In genomic region chr14:59771577-59771976, GRCh38 we compare ENCODE assay signal across 15 cellular contexts.
DNase-seq lines count a peak whose midpoint lies in the region; ATAC-seq, FAIRE-seq and TF ChIP-seq lines count a peak whose summit lies in the region.
"Had no signal": no experiment of that assay in that cellular context is flagged by ENCODE, and none has a peak within 500 bp of the region (broad histone marks: within the 10 kb centered on the region; RNA-seq: fewer than 3 reads in every experiment).

No MANE protein-coding gene starts in this region.

- H3K9ac ChIP-seq in IMR-90 (ENCODE audit: low read depth, low read length) (no peak overlapping the region), endothelial cell of umbilical vein (replicated peaks; ENCODE audit: extremely low read depth, insufficient read depth, low read length) (peak overlapping the region; percentile 87), MM.1S (ENCODE audit: low read length) (no peak overlapping the region)

- dilution Hi-C loops in IMR-90 (cut with HindIII; ENCODE audit: low sequenced_read_pairs, unreplicated experiment) (no loop called here), endothelial cell of umbilical vein (cut with MboI; ENCODE audit: extremely low pct_ligation_motif_present, low sequenced_read_pairs) (no loop called here)

- POLR2A ChIA-PET in IMR-90 (lab: Charles Lee; ENCODE audit: unreplicated experiment) (no interaction called here), endothelial cell of umbilical vein (lab: Charles Lee) (interaction anchor here (0.7 kb wide), 1 partner anchor 907 kb away, joined by 3 read pairs; no protein-coding TSS in a partner anchor)

- no peak overlapping the region for H3K4ac ChIP-seq in IMR-90 (ENCODE audit: low read depth, low read length)

- H3K4me2 ChIP-seq in IMR-90 (ENCODE audit: low read depth, low read length) (no peak overlapping the region), endothelial cell of umbilical vein (ENCODE audit: insufficient read depth, low read length) (peak overlapping the region; percentile 97), MM.1S (ENCODE audit: low read depth, low read length) (no peak overlapping the region)

- CTCF ChIA-PET in IMR-90 (lab: Yijun Ruan, JAX), result interaction anchor here (1.0 kb wide), 1 partner anchor 15 kb away, joined by 5 read pairs; no protein-coding TSS in a partner anchor
- CTCF ChIA-PET in endothelial cell of umbilical vein (lab: Charles Lee), result interaction anchor here (1.1 to 1.9 kb wide), 3 partner anchors 11 to 195 kb away, joined by 3 to 5 read pairs (median 3); no protein-coding TSS in a partner anchor

- H2BK15ac ChIP-seq in IMR-90 (ENCODE audit: low read depth, low read length), result no peak overlapping the region

- peak; percentile 83 for FAIRE-seq in endothelial cell of umbilical vein (lab: Jason Lieb, UNC)
- FAIRE-seq: G401.6, GM18507 had no signal

- no peak overlapping the region for H2BK20ac ChIP-seq in IMR-90 (ENCODE audit: low read depth, low read length)

- H2AK5ac ChIP-seq in IMR-90 (ENCODE audit: low read depth, low read length), result no peak overlapping the region

- H3K27me3 ChIP-seq in IMR-90 (ENCODE audit: control insufficient read depth, insufficient read depth, low read length), result no peaks in the 10 kb centered on the region
- peaks cover 0 to 25% of the 10 kb centered on the region in 2 experiments for H3K27me3 ChIP-seq in endothelial cell of umbilical vein (ENCODE audit: control insufficient read depth in 2 of 2, insufficient read depth in 2 of 2, low read length in 2 of 2)
- no peaks in the 10 kb centered on the region for H3K27me3 ChIP-seq in MM.1S (replicated peaks; ENCODE audit: insufficient read depth, low read length)
- H3K27me3 ChIP-seq in right cardiac atrium (ENCODE audit: control insufficient read depth, insufficient read depth), result no peaks in the 10 kb centered on the region

- DNase-seq in COLO829 (ENCODE audit: low spot score) (peak; percentile 39), IMR-90 (peak; percentile 8), NCI-H774 (lab: John Stamatoyannopoulos, UW) (peak; percentile 40), endothelial cell of umbilical vein (ENCODE audit: low read depth, low spot score) (peak; percentile 70), MM.1S (no peak), NK-92 (lab: John Stamatoyannopoulos, UW; ENCODE audit: unreplicated experiment) (no peak), right cardiac atrium (no peak)
- no peak for DNase-seq in stimulated activated CD4-positive, alpha-beta T cell treated with anti-CD3 and anti-CD28 coated beads, Interleukin-4, amount 100 ng/mL, for 1 hour
- DNase-seq: activated CD4-positive, alpha-beta T cell treated with anti-CD3 and anti-CD28 coated beads for 48 hours; cerebellar nuclear complex; islet precursor cell; natural killer cell; NCI-H1436 treated with DMSO at 0.1 percent for 48 hours had no signal

- BruUV-seq in IMR-90 (replicated peaks; lab: Mats Ljungman, UMichigan), result no TSS peak
- no TSS peak for BruUV-seq in endothelial cell of umbilical vein (replicated peaks; lab: Mats Ljungman, UMichigan)

- H3F3A ChIP-seq in MM.1S (ENCODE audit: insufficient read depth, low read length), result no peaks in the 10 kb centered on the region

- H3K18ac ChIP-seq in IMR-90 (ENCODE audit: low read depth, low read length), result no peak overlapping the region

- TF ChIP-seq POLR2A in IMR-90 (IDR thresholded peaks at IDR 0.05; ENCODE audit: low read depth, low read length) (no peak), endothelial cell of umbilical vein (IDR thresholded peaks at IDR 0.05; ENCODE audit: low read depth, low read length) (no peak)

- H2AFZ ChIP-seq in IMR-90 (replicated peaks; ENCODE audit: low read length, poor library complexity) (no peak overlapping the region), endothelial cell of umbilical vein (ENCODE audit: low read depth, low read length) (no peak overlapping the region), MM.1S (ENCODE audit: low read length) (no peak overlapping the region)

- H3K79me2 ChIP-seq in endothelial cell of umbilical vein (ENCODE audit: control insufficient read depth, insufficient read depth, low read length) (no peaks in the 10 kb centered on the region), MM.1S (ENCODE audit: low read length) (no peaks in the 10 kb centered on the region)

- no peaks in the 10 kb centered on the region for H3K9me1 ChIP-seq in IMR-90 (ENCODE audit: insufficient read depth, low read length)
- H3K9me1 ChIP-seq in endothelial cell of umbilical vein (replicated peaks; ENCODE audit: control insufficient read depth, extremely low read depth, insufficient read depth, low read length), result no peaks in the 10 kb centered on the region

- no peak overlapping the region for H2BK120ac ChIP-seq in IMR-90 (ENCODE audit: low read depth, low read length)

- H3K4me1 ChIP-seq in IMR-90 (ENCODE audit: control insufficient read depth, insufficient read depth, low read length) (no peaks in the 10 kb centered on the region), endothelial cell of umbilical vein (ENCODE audit: control insufficient read depth, extremely low read depth, insufficient read depth, low read length) (peaks cover 22% of the 10 kb centered on the region), MM.1S (ENCODE audit: low read length) (no peaks in the 10 kb centered on the region), right cardiac atrium (ENCODE audit: control insufficient read depth, insufficient read depth, low read length) (no peaks in the 10 kb centered on the region)

- no peak overlapping the region for H4K8ac ChIP-seq in IMR-90 (ENCODE audit: low read depth in 2 of 2, low read length in 2 of 2)

- no peak overlapping the region for H3K56ac ChIP-seq in IMR-90 (ENCODE audit: extremely low read depth, insufficient read depth, low read length)

- H3K9me2 ChIP-seq in MM.1S (replicated peaks; ENCODE audit: insufficient read depth, low read length), result no peaks in the 10 kb centered on the region

- H4K20me1 ChIP-seq in IMR-90 (ENCODE audit: insufficient read depth, low read length) (no peaks in the 10 kb centered on the region), endothelial cell of umbilical vein (replicated peaks; ENCODE audit: control insufficient read depth, extremely low read depth, insufficient read depth, low read length) (no peaks in the 10 kb centered on the region), MM.1S (ENCODE audit: insufficient read depth, low read length) (no peaks in the 10 kb centered on the region)

- no peak overlapping the region for H3K23ac ChIP-seq in IMR-90 (ENCODE audit: low read depth, low read length)

- in situ Hi-C loops in IMR-90 (cut with MboI; ENCODE audit: low sequenced_read_pairs), result no loop called here

- H2BK5ac ChIP-seq in IMR-90 (ENCODE audit: low read depth, low read length, poor library complexity, severe bottlenecking), result no peak overlapping the region

- H4K5ac ChIP-seq in IMR-90 (ENCODE audit: low read depth, low read length), result no peak overlapping the region

- no peaks in the 10 kb centered on the region for H3K9me3 ChIP-seq in IMR-90 (ENCODE audit: control insufficient read depth, insufficient read depth, low read length)
- no peaks in the 10 kb centered on the region for H3K9me3 ChIP-seq in endothelial cell of umbilical vein (replicated peaks; ENCODE audit: control insufficient read depth, insufficient read depth, low read length)
- H3K9me3 ChIP-seq in MM.1S (replicated peaks; ENCODE audit: insufficient read depth, low read length), result no peaks in the 10 kb centered on the region
- no peaks in the 10 kb centered on the region for H3K9me3 ChIP-seq in right cardiac atrium (ENCODE audit: control insufficient read depth, low read length)

- intact Hi-C loops in IMR-90 (cut with micrococcal nuclease), result no loop called here
- intact Hi-C loops in endothelial cell of umbilical vein (cut with micrococcal nuclease), result loop anchor here (5.0 kb wide), 1 partner anchor 321 kb away; the partner anchor contains the start of gene PCNX4
- intact Hi-C loops in right cardiac atrium (cut with DNase I), result no loop called here

- no peak overlapping the region for H2AK9ac ChIP-seq in IMR-90 (replicated peaks; ENCODE audit: low read depth, low read length, poor library complexity)

- H3K27ac ChIP-seq in IMR-90 (ENCODE audit: insufficient read depth, low read length), result no peak overlapping the region
- H3K27ac ChIP-seq in endothelial cell of umbilical vein (ENCODE audit: insufficient read depth, low read depth, low read length), result peak overlapping the region; percentile 95
- H3K27ac ChIP-seq in MM.1S (ENCODE audit: low read length), result no peak overlapping the region
- H3K27ac ChIP-seq in right cardiac atrium (ENCODE audit: low read length), result no peak overlapping the region

- no peak overlapping the region for H3K14ac ChIP-seq in IMR-90 (replicated peaks; ENCODE audit: low read depth, low read length)

- H4K91ac ChIP-seq in IMR-90 (ENCODE audit: insufficient read depth, low read depth, low read length), result no peak overlapping the region

- H3K36me3 ChIP-seq in IMR-90 (ENCODE audit: control insufficient read depth, insufficient read depth, low read length) (no peaks in the 10 kb centered on the region), endothelial cell of umbilical vein (ENCODE audit: control insufficient read depth in 2 of 2, extremely low read depth in 1 of 2, insufficient read depth in 2 of 2, low read length in 2 of 2) (no peaks in the 10 kb centered on the region), MM.1S (replicated peaks; ENCODE audit: insufficient read depth, low read length) (no peaks in the 10 kb centered on the region)

- no peak for TF ChIP-seq CTCF in IMR-90 (conservative IDR thresholded peaks at IDR 0.05; ENCODE audit: low read depth, low read length)
- TF ChIP-seq CTCF in endothelial cell of umbilical vein (IDR thresholded peaks at IDR 0.05; ENCODE audit: extremely low read depth in 1 of 2, insufficient read depth in 1 of 2, low read depth in 1 of 2, low read length in 2 of 2), result no peak
- no peak for TF ChIP-seq CTCF in MM.1S (IDR thresholded peaks at IDR 0.05; ENCODE audit: low read length)

- H3K4me3 ChIP-seq in IMR-90 (ENCODE audit: insufficient read depth, low read depth, low read length) (no peak overlapping the region), endothelial cell of umbilical vein (replicated peaks in 1 of 3; ENCODE audit: insufficient read depth in 1 of 3, low read depth in 1 of 3, low read length in 3 of 3) (peak overlapping the region in 1 of 3 experiments; percentile 43), MM.1S (ENCODE audit: low read length) (no peak overlapping the region), right cardiac atrium (ENCODE audit: low read length) (no peak overlapping the region)

- ATAC-seq in IMR-90 (ENCODE audit: low read depth) (peak; percentile 57; the same call in 1 of the 2 replicates), right cardiac atrium (no peak)
- ATAC-seq: natural killer cell had no signal

- no CpG with 5 or more reads among the region's 2 CpGs for WGBS in IMR-90 (ENCODE audit: extremely low coverage in 2 of 2, insufficient read length in 1 of 2), 2 experiments
- 37% methylated on average over 2 of the region's 2 CpGs for WGBS in right cardiac atrium

- no peaks in the 10 kb centered on the region for H3K79me1 ChIP-seq in IMR-90 (ENCODE audit: low read depth in 1 of 2, low read length in 2 of 2)

- TF ChIP-seq RAD21 in IMR-90 (IDR thresholded peaks at IDR 0.05; ENCODE audit: low read length), result no peak

TF ChIP-seq in IMR-90, 13 proteins besides CTCF, POLR2A, EP300 and RAD21 (continues in another document):
- no peak for TF ChIP-seq MAFK (IDR thresholded peaks at IDR 0.05; ENCODE audit: low read depth, low read length)

TF ChIP-seq in endothelial cell of umbilical vein, 7 proteins besides CTCF, POLR2A, EP300 and RAD21 (continues in another document):
- no peak for TF ChIP-seq EZH2 (IDR thresholded peaks at IDR 0.05; ENCODE audit: borderline replicate concordance, low read depth, low read length, severe bottlenecking)

Comparison
In these comparisons a context has a peak if more than half of its experiments do, and no peak if none do; other contexts are left out.
1. DNase-seq: peak in COLO829 (single experiment), IMR-90 (single experiment), NCI-H774 (single experiment) and endothelial cell of umbilical vein (single experiment); none in MM.1S (single experiment), stimulated activated CD4-positive, alpha-beta T cell treated with anti-CD3 and anti-CD28 coated beads, Interleukin-4, amount 100 ng/mL, for 1 hour (single experiment), NK-92 (single experiment) and right cardiac atrium (0 of 3).